ENCODE assay signal across 10 cellular contexts in the genomic region with DNA sequence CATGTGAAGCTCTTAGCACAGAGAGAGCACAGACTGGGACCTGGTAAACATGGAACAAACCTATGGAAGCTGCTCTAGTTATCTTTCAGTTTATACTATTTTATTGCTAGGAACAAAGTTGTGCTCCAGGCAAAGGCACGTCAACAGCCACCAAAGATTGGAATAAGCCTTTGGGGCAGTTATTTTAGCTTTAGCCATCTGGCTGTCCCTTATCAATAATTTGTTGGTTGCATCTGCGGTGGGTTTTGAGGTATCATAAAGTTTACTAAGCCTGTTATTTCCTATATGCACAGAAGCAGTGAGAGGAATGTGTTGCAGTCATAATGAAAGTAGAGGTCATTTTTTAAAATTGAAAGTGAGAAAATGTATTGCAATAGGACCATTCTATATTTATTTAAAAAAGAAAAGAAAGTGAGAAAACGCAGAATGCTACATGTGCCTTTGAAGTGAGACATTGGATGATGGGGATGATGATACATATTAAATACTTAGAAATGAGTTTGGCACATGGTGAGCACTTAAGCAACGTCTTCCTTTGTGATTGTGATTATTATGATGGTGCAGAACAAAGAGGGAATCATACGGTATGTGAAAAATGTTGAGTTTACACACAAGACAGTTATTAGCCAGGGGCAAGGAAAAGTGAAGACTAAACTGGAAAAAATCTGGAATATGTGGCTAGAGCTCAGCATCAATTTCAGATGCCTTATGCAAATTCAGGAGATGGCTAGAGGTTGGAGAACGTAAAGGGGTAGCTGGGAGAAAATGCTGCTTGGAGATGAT. TPM values are rescaled to one million over a fixed set of nuclear protein-coding genes. Genes with fewer than 3 reads are reported as not detected.
DNase-seq lines count a peak whose midpoint lies in the region; ATAC-seq and FAIRE-seq lines count a peak whose summit lies in the region.
"Had no signal": no experiment of that assay in that cellular context is flagged by ENCODE, and none has a peak within 500 bp of the region (broad histone marks: within the 10 kb centered on the region; RNA-seq: fewer than 3 reads in every experiment).

No MANE protein-coding gene starts in this region.

- peak overlapping the region; percentile 25 for H3K27ac Mint-ChIP-seq in activated naive CD8-positive, alpha-beta T cell treated with anti-CD3 and anti-CD28 coated beads, Interleukin-2, amount 50 U/mL, for 24 hours

- H3K27ac ChIP-seq in ACC112 (ENCODE audit: low read depth, low read length) = no peak overlapping the region
- H3K27ac ChIP-seq: VCaP had no signal

- no peak for FAIRE-seq in RCC 7860 (lab: Jason Lieb, UNC)

- peak overlapping the region; percentile 15 for H3K4me3 Mint-ChIP-seq in activated naive CD8-positive, alpha-beta T cell treated with anti-CD3 and anti-CD28 coated beads, Interleukin-2, amount 50 U/mL, for 24 hours

- H3K27me3 ChIP-seq in ACC112 (ENCODE audit: insufficient read depth, low read length) = no peaks in the 10 kb centered on the region

- ATAC-seq in GM19023 (IDR thresholded peaks at IDR 0.05; ENCODE audit: unreplicated experiment) (peak; percentile 63), HG03066 (IDR thresholded peaks at IDR 0.05; ENCODE audit: low read depth, unreplicated experiment) (peak; percentile 76)
- ATAC-seq in activated naive CD8-positive, alpha-beta T cell treated with anti-CD3 and anti-CD28 coated beads, Interleukin-2, amount 50 U/mL, for 24 hours = peak; percentile 51

- H2AFZ ChIP-seq in ACC112 (ENCODE audit: low read length, unreplicated experiment) = peak overlapping the region; percentile 54

- H3K79me2 ChIP-seq in ACC112 (ENCODE audit: control insufficient read depth, insufficient read depth, low read length, unreplicated experiment) = no peaks in the 10 kb centered on the region

- peaks cover 68% of the 10 kb centered on the region for H3K4me1 Mint-ChIP-seq in activated naive CD8-positive, alpha-beta T cell treated with anti-CD3 and anti-CD28 coated beads, Interleukin-2, amount 50 U/mL, for 24 hours

- H3K27me3 Mint-ChIP-seq in activated naive CD8-positive, alpha-beta T cell treated with anti-CD3 and anti-CD28 coated beads, Interleukin-2, amount 50 U/mL, for 24 hours = peaks cover 25% of the 10 kb centered on the region

- no peaks in the 10 kb centered on the region for H3K36me3 ChIP-seq in ACC112 (ENCODE audit: insufficient read depth, low read length)

- no peaks in the 10 kb centered on the region for H3K36me3 Mint-ChIP-seq in activated naive CD8-positive, alpha-beta T cell treated with anti-CD3 and anti-CD28 coated beads, Interleukin-2, amount 50 U/mL, for 24 hours (ENCODE audit: low read depth)

- H3K4me3 ChIP-seq in ACC112 (ENCODE audit: low read depth, low read length) = peak overlapping the region; percentile 38
- H3K4me3 ChIP-seq: lung had no signal

- no peaks in the 10 kb centered on the region for H3K9me3 Mint-ChIP-seq in activated naive CD8-positive, alpha-beta T cell treated with anti-CD3 and anti-CD28 coated beads, Interleukin-2, amount 50 U/mL, for 24 hours

- peaks cover 14% of the 10 kb centered on the region for H3K4me1 ChIP-seq in ACC112 (ENCODE audit: control insufficient read depth, insufficient read depth, low read length, unreplicated experiment)

- no peak for DNase-seq in activated naive CD8-positive, alpha-beta T cell treated with anti-CD3 and anti-CD28 coated beads, Interleukin-2, amount 50 U/mL, for 24 hours
- DNase-seq in SK-N-DZ (ENCODE audit: low spot score) (no peak), NCI-H1417 (lab: John Stamatoyannopoulos, UW) (no peak), RCC 7860 (ENCODE audit: low spot score) (no peak)
- no peak for DNase-seq in activated effector memory CD4-positive, alpha-beta T cell treated with Interleukin-2 at 50 U/mL for 16 hours

RNA-seq across cellular contexts. Expression of gene PRR5L, which starts 58.3 kb away (rescaled TPM):
- polyA plus RNA-seq in SK-N-DZ (2014; cell fraction: cytosol; rRNA removed) = 5.0 and 14.0 TPM in 2 replicates
- 2.9 and 3.7 TPM in 2 replicates for polyA plus RNA-seq in SK-N-DZ (2014; cell fraction: nucleus; rRNA removed)
